ENCODE assay signal across 18 cellular contexts in genomic region chr14:36021030-36021422, GRCh38.
DNase-seq lines count a peak whose midpoint lies in the region; ATAC-seq and TF ChIP-seq lines count a peak whose summit lies in the region.
"Had no signal": no experiment of that assay in that cellular context is flagged by ENCODE, and none has a peak within 500 bp of the region (broad histone marks: within the 10 kb centered on the region; RNA-seq: fewer than 3 reads in every experiment).

No MANE protein-coding gene starts in this region.

- no peak overlapping the region for H3K27ac Mint-ChIP-seq in CD4-positive, alpha-beta memory T cell
- H3K27ac Mint-ChIP-seq in type B pancreatic cell, result no peak overlapping the region

- no peak for DNase-seq in AG08396 (ENCODE audit: low spot score)
- no peak for DNase-seq in CD4-positive, alpha-beta memory T cell
- no peak for DNase-seq in type B pancreatic cell (ENCODE audit: extremely low spot score, unreplicated experiment)
- DNase-seq: activated CD4-positive, alpha-beta T cell treated with anti-CD3 and anti-CD28 coated beads for 48 hours; amniotic stem cell; BE2C; left ventricle myocardium inferior; NCI-H526; RPMI8226; transverse colon had no signal

- H3K9me3 Mint-ChIP-seq in CD4-positive, alpha-beta memory T cell, result no peaks in the 10 kb centered on the region
- no peaks in the 10 kb centered on the region for H3K9me3 Mint-ChIP-seq in type B pancreatic cell

- no peak for TF ChIP-seq CTCF in type B pancreatic cell (conservative IDR thresholded peaks at IDR 0.05)

- POLR2A ChIA-PET in CD4-positive, alpha-beta memory T cell (lab: Charles Lee; ENCODE audit: partially characterized antibody), result no interaction called here

- no peaks in the 10 kb centered on the region for H3K27me3 Mint-ChIP-seq in CD4-positive, alpha-beta memory T cell
- H3K27me3 Mint-ChIP-seq in type B pancreatic cell, result no peaks in the 10 kb centered on the region

- intact Hi-C loops in CD4-positive, alpha-beta memory T cell (cut with micrococcal nuclease), result no loop called here

- CTCF ChIA-PET in CD4-positive, alpha-beta memory T cell (lab: Charles Lee; ENCODE audit: partially characterized antibody), result no interaction called here

- no peaks in the 10 kb centered on the region for H3K4me1 ChIP-seq in CD4-positive, alpha-beta memory T cell (ENCODE audit: insufficient read depth, low read length)
- H3K4me1 ChIP-seq: BE2C, esophagus muscularis mucosa, left ventricle myocardium inferior, transverse colon had no signal

- H3K4me3 ChIP-seq in CD4-positive, alpha-beta memory T cell (ENCODE audit: low read length in 2 of 2), result no peak overlapping the region
- H3K4me3 ChIP-seq: coronary artery, esophagus muscularis mucosa, left ventricle myocardium inferior, transverse colon had no signal

- no peaks in the 10 kb centered on the region for H3K36me3 ChIP-seq in CD4-positive, alpha-beta memory T cell (ENCODE audit: insufficient read depth, low read length)
- H3K36me3 ChIP-seq: BE2C, esophagus muscularis mucosa, left ventricle myocardium inferior, transverse colon had no signal

- H3K9me3 ChIP-seq in CD4-positive, alpha-beta memory T cell (ENCODE audit: control insufficient read depth in 1 of 2, low read length in 2 of 2), result no peaks in the 10 kb centered on the region
- H3K9me3 ChIP-seq: BE2C, esophagus muscularis mucosa, left ventricle myocardium inferior, transverse colon had no signal

- H3K27ac ChIP-seq in cingulate gyrus (ENCODE audit: low read depth, low read length), result peak overlapping the region; percentile 78
- H3K27ac ChIP-seq in CD4-positive, alpha-beta memory T cell (ENCODE audit: low read depth, low read length), result no peak overlapping the region
- H3K27ac ChIP-seq: coronary artery, esophagus muscularis mucosa, left ventricle myocardium inferior, transverse colon had no signal

- ATAC-seq in GM18517 (IDR thresholded peaks at IDR 0.05; ENCODE audit: unreplicated experiment) (peak; percentile 55), GM21390 (IDR thresholded peaks at IDR 0.05; ENCODE audit: unreplicated experiment) (peak; percentile 50), HG03378 (IDR thresholded peaks at IDR 0.05; ENCODE audit: unreplicated experiment) (peak; percentile 73), GM18520 (IDR thresholded peaks at IDR 0.05; ENCODE audit: unreplicated experiment) (no peak)
- ATAC-seq: HCT116 had no signal

- H3K4me1 Mint-ChIP-seq in CD4-positive, alpha-beta memory T cell, result peaks cover 0 to 4% (median 2%) of the 10 kb centered on the region in 4 donors
- H3K4me1 Mint-ChIP-seq in type B pancreatic cell (ENCODE audit: unreplicated experiment), result peaks cover 7% of the 10 kb centered on the region

- no peaks in the 10 kb centered on the region for H3K36me3 Mint-ChIP-seq in CD4-positive, alpha-beta memory T cell
- H3K36me3 Mint-ChIP-seq in type B pancreatic cell, result no peaks in the 10 kb centered on the region

- H3K4me3 Mint-ChIP-seq in CD4-positive, alpha-beta memory T cell, result peak overlapping the region in 1 of 8 donors; percentile 43
- H3K4me3 Mint-ChIP-seq in type B pancreatic cell, result no peak overlapping the region

- H3K27me3 ChIP-seq in CD4-positive, alpha-beta memory T cell (ENCODE audit: insufficient read depth, low read length), result no peaks in the 10 kb centered on the region
- H3K27me3 ChIP-seq: esophagus muscularis mucosa, transverse colon had no signal
